ENCODE assay signal across 27 cellular contexts in genomic region chr14:98605043-98605442, GRCh38.
A peak's percentile ranks its signal among the peaks of the same experiment; 100 is the strongest.
DNase-seq lines count a peak whose midpoint lies in the region; ATAC-seq and TF ChIP-seq lines count a peak whose summit lies in the region.
"Had no signal": no experiment of that assay in that cellular context is flagged by ENCODE, and none has a peak within 500 bp of the region (broad histone marks: within the 10 kb centered on the region; RNA-seq: fewer than 3 reads in every experiment).

No MANE protein-coding gene starts in this region.

- DNase-seq in GM23338 (ENCODE audit: low spot score) (peak; percentile 4), endodermal cell (no peak), mesendoderm (peak; percentile 7), NCI-H774 (lab: John Stamatoyannopoulos, UW) (no peak), psoas muscle (no peak), SW480 (ENCODE audit: low spot score) (no peak), Ammon's horn (ENCODE audit: low spot score) (no peak)
- DNase-seq: AML-193; BE2C; C1 segment of cervical spinal cord; CD4-positive, alpha-beta memory T cell; CD4-positive, CD25-positive, alpha-beta regulatory T cell; CD8-positive, alpha-beta memory T cell; COR-L47; DMS 273 treated with DMSO at 0.1 percent for 48 hours; DMS153; DMS53; DMS79; DND-41; EL; GDM1 had no signal

- no peaks in the 10 kb centered on the region; the same call in 1 of the 2 replicates for H3K9me2 ChIP-seq in GM23338 (ENCODE audit: insufficient read depth)

- no peak overlapping the region for H2BK120ac ChIP-seq in mesendoderm (ENCODE audit: low read depth, low read length)

- H4K20me1 ChIP-seq in GM23338 (replicated peaks; ENCODE audit: insufficient read depth) (no peaks in the 10 kb centered on the region), OCI-LY3 (ENCODE audit: insufficient read depth, low read length) (no peaks in the 10 kb centered on the region)
- H4K20me1 ChIP-seq: BLaER1 had no signal

- H2BK5ac ChIP-seq in mesendoderm (ENCODE audit: low read length) = no peak overlapping the region

- no peaks in the 10 kb centered on the region; the same call in 2 of the 3 replicates for H3K36me3 Mint-ChIP-seq in GM23338 (ENCODE audit: low read depth)
- H3K36me3 Mint-ChIP-seq in endodermal cell (ENCODE audit: low read depth) = no peaks in the 10 kb centered on the region
- H3K36me3 Mint-ChIP-seq: CD14-positive monocyte; CD4-positive, alpha-beta memory T cell; CD4-positive, CD25-positive, alpha-beta regulatory T cell had no signal

- H3K27me3 ChIP-seq in GM23338 (ENCODE audit: insufficient read depth) = no peaks in the 10 kb centered on the region
- H3K27me3 ChIP-seq in OCI-LY3 (ENCODE audit: low read depth, low read length) = no peaks in the 10 kb centered on the region
- no peaks in the 10 kb centered on the region for H3K27me3 ChIP-seq in endodermal cell (ENCODE audit: control insufficient read depth, insufficient read depth, low read length, poor library complexity, severe bottlenecking)
- H3K27me3 ChIP-seq in mesendoderm (ENCODE audit: insufficient read depth, low read length, poor library complexity) = no peaks in the 10 kb centered on the region
- peaks cover 0 to 3% (median 0%) of the 10 kb centered on the region in 3 donors for H3K27me3 ChIP-seq in psoas muscle (ENCODE audit: insufficient read depth in 3 of 3, low read length in 2 of 3)
- H3K27me3 ChIP-seq: BE2C, BLaER1 had no signal

- no peaks in the 10 kb centered on the region; the same call in 2 of the 3 replicates for H3K9me3 Mint-ChIP-seq in GM23338
- no peaks in the 10 kb centered on the region for H3K9me3 Mint-ChIP-seq in endodermal cell
- H3K9me3 Mint-ChIP-seq: CD4-positive, alpha-beta memory T cell; CD4-positive, CD25-positive, alpha-beta regulatory T cell; CD8-positive, alpha-beta memory T cell had no signal

- no peaks in the 10 kb centered on the region; the same call in 2 of the 3 replicates for H3K4me1 Mint-ChIP-seq in GM23338
- no peaks in the 10 kb centered on the region for H3K4me1 Mint-ChIP-seq in endodermal cell
- H3K4me1 Mint-ChIP-seq: CD14-positive monocyte; CD8-positive, alpha-beta memory T cell had no signal

- H3K9me3 ChIP-seq in OCI-LY3 (ENCODE audit: insufficient read depth, low read length) (no peaks in the 10 kb centered on the region), endodermal cell (ENCODE audit: control insufficient read depth, low read length) (no peaks in the 10 kb centered on the region), psoas muscle (no peaks in the 10 kb centered on the region)
- H3K9me3 ChIP-seq: A549, BE2C, BLaER1 had no signal

- H2AFZ ChIP-seq in GM23338 = no peak overlapping the region
- no peak overlapping the region for H2AFZ ChIP-seq in OCI-LY3 (ENCODE audit: low read depth, low read length)

- H2AK5ac ChIP-seq in mesendoderm (ENCODE audit: low read length) = no peak overlapping the region

- H3K79me2 ChIP-seq in GM23338 (replicated peaks; ENCODE audit: insufficient read depth) (no peaks in the 10 kb centered on the region), OCI-LY3 (ENCODE audit: low read length) (no peaks in the 10 kb centered on the region), mesendoderm (ENCODE audit: control insufficient read depth, insufficient read depth, low read length) (no peaks in the 10 kb centered on the region)

- H3K56ac ChIP-seq in mesendoderm (ENCODE audit: low read length) = no peak overlapping the region

- no peaks in the 10 kb centered on the region for H3F3A ChIP-seq in GM23338 (replicated peaks; ENCODE audit: low read depth)

- H3K27me3 Mint-ChIP-seq in GM23338 (ENCODE audit: insufficient read depth, low read depth, poor library complexity) = peaks cover 2% of the 10 kb centered on the region
- no peaks in the 10 kb centered on the region for H3K27me3 Mint-ChIP-seq in endodermal cell (ENCODE audit: insufficient read depth)
- H3K27me3 Mint-ChIP-seq: CD4-positive, alpha-beta memory T cell; CD4-positive, CD25-positive, alpha-beta regulatory T cell had no signal

- no peak overlapping the region for H3K4ac ChIP-seq in mesendoderm (ENCODE audit: low read depth, low read length)

- H3K18ac ChIP-seq in mesendoderm (ENCODE audit: low read length) = no peak overlapping the region

- intact Hi-C loops in psoas muscle (cut with DNase I) = no loop called here

- H3K4me1 ChIP-seq in GM23338 (ENCODE audit: insufficient read depth) (no peaks in the 10 kb centered on the region), OCI-LY3 (ENCODE audit: low read length) (peaks cover 3% of the 10 kb centered on the region; the same call in 1 of the 2 replicates), endodermal cell (ENCODE audit: control insufficient read depth, insufficient read depth, low read length) (no peaks in the 10 kb centered on the region), mesendoderm (ENCODE audit: control insufficient read depth, low read depth, low read length) (no peaks in the 10 kb centered on the region), psoas muscle (no peaks in the 10 kb centered on the region)
- H3K4me1 ChIP-seq: A549, BE2C had no signal

- H3K4me3 Mint-ChIP-seq in GM23338 = no peak overlapping the region
- no peak overlapping the region for H3K4me3 Mint-ChIP-seq in endodermal cell
- H3K4me3 Mint-ChIP-seq: CD14-positive monocyte; CD4-positive, alpha-beta memory T cell; CD4-positive, CD25-positive, alpha-beta regulatory T cell; CD8-positive, alpha-beta memory T cell had no signal

- 88% methylated on average over 2 of the region's 2 CpGs; no CpG with 5 or more reads in 1 of the 2 experiments for WGBS in endodermal cell (ENCODE audit: insufficient coverage in 1 of 2, insufficient read length in 1 of 2), 2 experiments
- WGBS in mesendoderm (ENCODE audit: extremely low coverage, insufficient coverage, low lambda C conversion rate) = no CpG with 5 or more reads among the region's 2 CpGs
- WGBS in psoas muscle, 3 donors = 75 to 77% (median 75%) methylated on average over 2 of the region's 2 CpGs

- H3K36me3 ChIP-seq in GM23338 (ENCODE audit: insufficient read depth) = no peaks in the 10 kb centered on the region
- H3K36me3 ChIP-seq in OCI-LY3 (replicated peaks; ENCODE audit: low read depth, low read length) = no peaks in the 10 kb centered on the region
- no peaks in the 10 kb centered on the region for H3K36me3 ChIP-seq in endodermal cell (ENCODE audit: control insufficient read depth, insufficient read depth, low read length)
- no peaks in the 10 kb centered on the region for H3K36me3 ChIP-seq in mesendoderm (ENCODE audit: control insufficient read depth, insufficient read depth, low read length)
- no peaks in the 10 kb centered on the region for H3K36me3 ChIP-seq in psoas muscle (ENCODE audit: insufficient read depth in 1 of 2, low read depth in 1 of 2)
- H3K36me3 ChIP-seq: BE2C, BLaER1 had no signal

- H3K27ac Mint-ChIP-seq in GM23338 (no peak overlapping the region), endodermal cell (no peak overlapping the region)
- H3K27ac Mint-ChIP-seq: CD14-positive monocyte; CD4-positive, CD25-positive, alpha-beta regulatory T cell; CD8-positive, alpha-beta memory T cell had no signal

- H3K9ac ChIP-seq in OCI-LY3 (ENCODE audit: low read length) (no peak overlapping the region), endodermal cell (ENCODE audit: extremely low read depth, low read length, poor library complexity, severe bottlenecking) (no peak overlapping the region), mesendoderm (ENCODE audit: low read length) (no peak overlapping the region)
- H3K9ac ChIP-seq: BLaER1 had no signal

- TF ChIP-seq CTCF in GM23338 (conservative IDR thresholded peaks at IDR 0.05; ENCODE audit: low read depth in 2 of 2) (peak in 1 of 2 experiments; percentile 51; a peak in 2 of 4 replicates), OCI-LY3 (IDR thresholded peaks at IDR 0.05; ENCODE audit: low read depth, low read length) (peak; percentile 13; the same call in 1 of the 2 replicates), endodermal cell (conservative IDR thresholded peaks at IDR 0.05) (peak; percentile 56), psoas muscle (IDR thresholded peaks at IDR 0.05) (no peak)

- no peaks in the 10 kb centered on the region for H3K79me1 ChIP-seq in mesendoderm (ENCODE audit: low read length)

- no peak overlapping the region for H3K4me2 ChIP-seq in GM23338
- H3K4me2 ChIP-seq in OCI-LY3 (ENCODE audit: low read length) = no peak overlapping the region
- no peak overlapping the region for H3K4me2 ChIP-seq in mesendoderm (ENCODE audit: low read length)
- H3K4me2 ChIP-seq: A549, BLaER1 had no signal

- H2BK15ac ChIP-seq in mesendoderm (replicated peaks; ENCODE audit: low read depth) = no peak overlapping the region

- H3K27ac ChIP-seq in GM23338 (ENCODE audit: low read depth) (no peak overlapping the region), OCI-LY3 (ENCODE audit: low read length) (no peak overlapping the region), endodermal cell (ENCODE audit: low read depth, low read length) (no peak overlapping the region), mesendoderm (ENCODE audit: low read depth, low read length) (no peak overlapping the region), psoas muscle (no peak overlapping the region)
- H3K27ac ChIP-seq: 22Rv1, A549, BLaER1 had no signal

- no peak overlapping the region for H3K23ac ChIP-seq in mesendoderm (ENCODE audit: low read length)

- H3K4me3 ChIP-seq in GM23338 (no peak overlapping the region), OCI-LY3 (ENCODE audit: low read length) (no peak overlapping the region), endodermal cell (ENCODE audit: low read length) (no peak overlapping the region), mesendoderm (ENCODE audit: low read length) (no peak overlapping the region), psoas muscle (no peak overlapping the region)
- H3K4me3 ChIP-seq: A549, BLaER1, GM12878 had no signal

- ATAC-seq in GM23338 = no peak
- no peak for ATAC-seq in psoas muscle
- ATAC-seq: A549, GM12878 had no signal

- no peak overlapping the region for H4K5ac ChIP-seq in mesendoderm (ENCODE audit: low read length)

- H4K8ac ChIP-seq in mesendoderm (ENCODE audit: low read depth, low read length) = no peak overlapping the region

Comparison
In these comparisons a context has a peak if more than half of its experiments do, and no peak if none do; other contexts are left out.
1. DNase-seq: peak in GM23338 (single experiment) and mesendoderm (single experiment); none in endodermal cell (single experiment), NCI-H774 (single experiment), psoas muscle (0 of 2), SW480 (single experiment) and Ammon's horn (single experiment).